In the genomic region with DNA sequence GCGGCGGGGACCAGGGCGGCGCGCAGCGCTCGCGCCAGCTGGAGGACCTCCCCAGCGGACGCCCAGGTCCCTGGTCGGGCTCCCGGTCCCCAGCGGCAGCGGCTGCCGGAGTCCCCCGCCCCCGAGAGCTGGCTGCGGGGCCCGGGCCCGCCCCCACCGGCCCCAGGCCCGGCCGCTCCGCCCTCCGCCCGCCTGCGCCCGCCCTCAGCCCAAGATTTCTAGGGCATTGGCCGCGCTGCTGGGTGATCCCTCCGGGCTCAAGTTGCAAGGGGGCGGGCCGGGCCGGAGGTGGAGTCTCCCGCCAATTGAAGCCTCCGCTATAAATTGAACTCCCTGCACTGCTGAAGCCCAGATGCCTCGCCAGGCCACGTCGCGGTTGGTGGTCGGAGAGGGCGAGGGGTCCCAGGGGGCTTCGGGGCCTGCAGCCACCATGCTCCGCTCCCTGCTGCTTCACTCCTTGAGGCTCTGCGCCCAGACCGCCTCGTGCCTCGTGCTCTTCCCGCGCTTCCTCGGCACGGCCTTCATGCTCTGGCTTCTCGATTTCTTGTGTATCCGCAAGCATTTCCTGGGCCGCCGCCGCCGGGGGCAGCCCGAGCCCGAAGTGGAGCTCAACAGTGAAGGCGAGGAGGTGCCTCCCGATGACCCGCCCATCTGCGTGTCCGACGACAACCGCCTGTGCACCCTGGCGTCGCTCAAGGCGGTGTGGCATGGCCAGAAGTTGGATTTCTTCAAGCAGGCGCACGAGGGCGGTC, we compare ENCODE assay signal across 11 cellular contexts. TPM values are rescaled to one million over a fixed set of nuclear protein-coding genes. Genes with fewer than 3 reads are reported as not detected.
DNase-seq lines count a peak whose midpoint lies in the region; ATAC-seq and TF ChIP-seq lines count a peak whose summit lies in the region.
"Had no signal": no experiment of that assay in that cellular context is flagged by ENCODE, and none has a peak within 500 bp of the region (broad histone marks: within the 10 kb centered on the region; RNA-seq: fewer than 3 reads in every experiment).

Gene DIO3 (plus strand): TSS at position 351 of the 752 bp plus-strand sequence.

- no peaks in the 10 kb centered on the region for H3K79me1 ChIP-seq in mesenchymal stem cell (replicated peaks; ENCODE audit: low read length, poor library complexity, severe bottlenecking)

- WGBS in mesenchymal stem cell = 23% methylated on average over 62 of the region's 73 CpGs
- WGBS in upper lobe of left lung, 2 donors = 30 to 32% methylated on average over 22 to 36 of the region's 73 CpGs

- no peak within 1 kb of the TSS for H4K91ac ChIP-seq in mesenchymal stem cell (ENCODE audit: low read length)

- H3K4me2 ChIP-seq in mesenchymal stem cell (ENCODE audit: low read length, poor library complexity, severe bottlenecking) = peak within 1 kb of the TSS; percentile 34

- H3K4me3 ChIP-seq in mesenchymal stem cell (ENCODE audit: insufficient read depth in 1 of 2, low read depth in 1 of 2, low read length in 2 of 2) (no peak within 1 kb of the TSS), upper lobe of left lung (peak within 1 kb of the TSS in 3 of 4 donors; percentile 48 to 66 (median 50))

- peak within 1 kb of the TSS; percentile 20 for H3K4me3 Mint-ChIP-seq in activated naive CD8-positive, alpha-beta T cell
- no peak within 1 kb of the TSS for H3K4me3 Mint-ChIP-seq in activated naive CD8-positive, alpha-beta T cell treated with anti-CD3 and anti-CD28 coated beads, Interleukin-2, amount 50 U/mL, for 24 hours

- no peak within 1 kb of the TSS for H2AFZ ChIP-seq in mesenchymal stem cell (ENCODE audit: low read depth, low read length)

- no peak within 1 kb of the TSS for H3K18ac ChIP-seq in mesenchymal stem cell (ENCODE audit: low read depth in 1 of 2, low read length in 2 of 2)

- TF ChIP-seq POLR2A in upper lobe of left lung (IDR thresholded peaks at IDR 0.05) = no peak
- TF ChIP-seq POLR2A in GM18505 (IDR thresholded peaks at IDR 0.05; ENCODE audit: borderline replicate concordance, extremely low read depth, insufficient read depth, insufficient read length) = no peak

- H2BK5ac ChIP-seq in mesenchymal stem cell (ENCODE audit: low read depth, low read length, poor library complexity, severe bottlenecking) = no peak within 1 kb of the TSS

- H4K8ac ChIP-seq in mesenchymal stem cell (ENCODE audit: low read length) = no peak within 1 kb of the TSS

- H3K27me3 ChIP-seq in mesenchymal stem cell (ENCODE audit: control insufficient read depth in 1 of 2, insufficient read depth in 1 of 2, low read length in 2 of 2) (peaks cover 89 to 90% of the 10 kb centered on the region in 2 experiments), upper lobe of left lung (peaks cover 0 to 47% (median 30%) of the 10 kb centered on the region in 4 donors)

- H3K27me3 Mint-ChIP-seq in activated naive CD8-positive, alpha-beta T cell = peaks cover 36% of the 10 kb centered on the region
- H3K27me3 Mint-ChIP-seq in activated naive CD8-positive, alpha-beta T cell treated with anti-CD3 and anti-CD28 coated beads, Interleukin-2, amount 50 U/mL, for 24 hours = peaks cover 65% of the 10 kb centered on the region

- no peak within 1 kb of the TSS for H3K14ac ChIP-seq in mesenchymal stem cell (ENCODE audit: low read length in 2 of 2)

- H2BK120ac ChIP-seq in mesenchymal stem cell (ENCODE audit: low read depth, low read length) = no peak within 1 kb of the TSS

- H3K27ac ChIP-seq in mesenchymal stem cell (ENCODE audit: low read length, poor library complexity, severe bottlenecking) (no peak within 1 kb of the TSS), upper lobe of left lung (peak within 1 kb of the TSS in 1 of 4 donors; percentile 82)

- no peak within 1 kb of the TSS for H3K4ac ChIP-seq in mesenchymal stem cell (ENCODE audit: low read depth in 1 of 2, low read length in 2 of 2)

- no peak within 1 kb of the TSS for H2AK5ac ChIP-seq in mesenchymal stem cell (ENCODE audit: low read length, severe bottlenecking)

- no peak for ATAC-seq in activated naive CD8-positive, alpha-beta T cell treated with anti-CD3 and anti-CD28 coated beads, Interleukin-2, amount 50 U/mL, for 24 hours
- no peak for ATAC-seq in upper lobe of left lung (ENCODE audit: low FRiP score in 2 of 2)
- ATAC-seq in GM18505 (IDR thresholded peaks at IDR 0.05; ENCODE audit: unreplicated experiment) = no peak
- no peak for ATAC-seq in activated CD4-positive, CD25-positive, alpha-beta regulatory T cell treated with anti-CD3 and anti-CD28 coated beads, Interleukin-2, amount 50 U/mL, for 24 hours

- no peak within 1 kb of the TSS for H2BK15ac ChIP-seq in mesenchymal stem cell (ENCODE audit: low read depth, poor library complexity, severe bottlenecking)

- no peak within 1 kb of the TSS for H3K23ac ChIP-seq in mesenchymal stem cell (ENCODE audit: low read length in 2 of 2)

- no peak within 1 kb of the TSS for H2BK12ac ChIP-seq in mesenchymal stem cell (ENCODE audit: low read length in 2 of 2)

- no peak for TF ChIP-seq EP300 in upper lobe of left lung (IDR thresholded peaks at IDR 0.05)

- no peaks in the 10 kb centered on the region for H3K9me3 Mint-ChIP-seq in activated naive CD8-positive, alpha-beta T cell (ENCODE audit: low read depth)
- no peaks in the 10 kb centered on the region for H3K9me3 Mint-ChIP-seq in activated naive CD8-positive, alpha-beta T cell treated with anti-CD3 and anti-CD28 coated beads, Interleukin-2, amount 50 U/mL, for 24 hours

- H3K36me3 ChIP-seq in mesenchymal stem cell (ENCODE audit: control insufficient read depth in 1 of 2, insufficient read depth in 2 of 2, low read depth in 1 of 2, low read length in 2 of 2) (peaks cover 0 to 4% of the 10 kb centered on the region in 2 experiments), upper lobe of left lung (no peaks in the 10 kb centered on the region)

- no peak for TF ChIP-seq CTCF in upper lobe of left lung (IDR thresholded peaks at IDR 0.05)

- no peak for DNase-seq in activated naive CD8-positive, alpha-beta T cell treated with anti-CD3 and anti-CD28 coated beads, Interleukin-2, amount 50 U/mL, for 24 hours
- DNase-seq in T1000 (lab: John Stamatoyannopoulos, UW) (peak; percentile 67), mesenchymal stem cell (no peak), upper lobe of left lung (peak in 1 of 2 donors; percentile 85), dermis blood vessel endothelial cell (no peak)
- DNase-seq: C1 segment of cervical spinal cord, NCI-H146 had no signal

- H3K9me3 ChIP-seq in mesenchymal stem cell (ENCODE audit: control insufficient read depth, low read length) = no peaks in the 10 kb centered on the region
- H3K9me3 ChIP-seq in upper lobe of left lung = peaks cover 13 to 22% (median 15%) of the 10 kb centered on the region in 4 donors

- no peak within 1 kb of the TSS for H3K27ac Mint-ChIP-seq in activated naive CD8-positive, alpha-beta T cell
- H3K27ac Mint-ChIP-seq in activated naive CD8-positive, alpha-beta T cell treated with anti-CD3 and anti-CD28 coated beads, Interleukin-2, amount 50 U/mL, for 24 hours = no peak within 1 kb of the TSS

- H3K9ac ChIP-seq in mesenchymal stem cell (ENCODE audit: low read length) = no peak within 1 kb of the TSS

- H3K4me1 ChIP-seq in mesenchymal stem cell (ENCODE audit: control insufficient read depth, insufficient read depth, low read depth, low read length) (peaks cover 19% of the 10 kb centered on the region), upper lobe of left lung (peaks cover 6 to 38% (median 11%) of the 10 kb centered on the region in 4 donors)

- H3K36me3 Mint-ChIP-seq in activated naive CD8-positive, alpha-beta T cell = no peaks in the 10 kb centered on the region
- H3K36me3 Mint-ChIP-seq in activated naive CD8-positive, alpha-beta T cell treated with anti-CD3 and anti-CD28 coated beads, Interleukin-2, amount 50 U/mL, for 24 hours (ENCODE audit: low read depth) = peaks cover 3% of the 10 kb centered on the region

- peaks cover 18% of the 10 kb centered on the region for H3K4me1 Mint-ChIP-seq in activated naive CD8-positive, alpha-beta T cell (ENCODE audit: low read depth)
- H3K4me1 Mint-ChIP-seq in activated naive CD8-positive, alpha-beta T cell treated with anti-CD3 and anti-CD28 coated beads, Interleukin-2, amount 50 U/mL, for 24 hours = peaks cover 5% of the 10 kb centered on the region

RNA-seq across cellular contexts. Expression of gene DIO3, which starts in this region (rescaled TPM):
- polyA plus RNA-seq in mesenchymal stem cell (2013, experiment 1 of 2) = not detected
- polyA plus RNA-seq in mesenchymal stem cell (2013, experiment 2 of 2) = not detected
- total RNA-seq in upper lobe of left lung = 1 to 10 TPM in 4 of 6 donors, under 1 TPM in 2; 0.30 to 3.6 (median 1.9) TPM
- total RNA-seq in dermis blood vessel endothelial cell = not detected in 2 replicates
- total RNA-seq: renal cortical epithelial cell had no signal

Comparison
In these comparisons a context has a peak if more than half of its experiments do, and no peak if none do; other contexts are left out.
1. H3K4me3 ChIP-seq: peak in upper lobe of left lung (3 of 4); none in mesenchymal stem cell (0 of 2).